2 cellular contexts compared by ENCODE assay signal in the genomic region with DNA sequence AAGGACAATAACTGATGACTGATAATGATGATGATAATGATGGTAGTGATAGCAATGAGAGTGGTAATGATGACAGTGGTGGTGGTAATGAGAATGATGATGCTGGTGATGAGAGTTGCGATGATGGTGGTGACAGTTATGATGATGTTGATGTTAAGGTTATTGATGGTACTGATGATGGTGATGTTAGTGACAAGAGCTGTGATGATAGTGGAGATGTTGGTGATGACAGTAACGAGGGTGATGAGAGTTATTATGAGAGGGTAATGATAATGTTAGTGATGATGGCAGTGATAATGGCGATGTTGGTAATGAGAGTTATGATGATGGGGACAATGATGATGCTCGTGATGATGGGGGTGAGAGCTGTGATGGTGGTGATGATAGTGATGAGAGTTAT.
TF ChIP-seq lines count a peak whose summit lies in the region.

No MANE protein-coding gene starts in this region.

TF ChIP-seq in HepG2, 621 proteins besides CTCF, POLR2A, EP300 and RAD21:
- TF ChIP-seq MEF2D (CRISPR knock-in tag; IDR thresholded peaks at IDR 0.05) (no peak), CREB1 (IDR thresholded peaks at IDR 0.05) (peak; percentile 91), CREB1 (CRISPR knock-in tag; IDR thresholded peaks at IDR 0.05) (no peak), SRSF9 (IDR thresholded peaks at IDR 0.05; ENCODE audit: borderline replicate concordance, insufficient read depth, low read depth, low read length, poor library complexity, severe bottlenecking) (no peak), AGO1 (IDR thresholded peaks at IDR 0.05; ENCODE audit: low read depth, low read length, poor library complexity, severe bottlenecking) (no peak), ISL2 (CRISPR knock-in tag; IDR thresholded peaks at IDR 0.05) (no peak), SRSF4 (IDR thresholded peaks at IDR 0.05; ENCODE audit: low read depth, low read length, poor library complexity, severe bottlenecking) (no peak), ZNF34 (CRISPR knock-in tag; IDR thresholded peaks at IDR 0.05; ENCODE audit: borderline replicate concordance) (no peak), FOXP1 (IDR thresholded peaks at IDR 0.05) (0 out of 2 replicates have a peak, but pooled peaks have one; percentile 3), FOXP1 (CRISPR knock-in tag; IDR thresholded peaks at IDR 0.05) (no peak), CENPX (CRISPR knock-in tag; IDR thresholded peaks at IDR 0.05) (no peak), ELF3 (CRISPR knock-in tag; IDR thresholded peaks at IDR 0.05) (no peak)
- TF ChIP-seq, protein P1, sequence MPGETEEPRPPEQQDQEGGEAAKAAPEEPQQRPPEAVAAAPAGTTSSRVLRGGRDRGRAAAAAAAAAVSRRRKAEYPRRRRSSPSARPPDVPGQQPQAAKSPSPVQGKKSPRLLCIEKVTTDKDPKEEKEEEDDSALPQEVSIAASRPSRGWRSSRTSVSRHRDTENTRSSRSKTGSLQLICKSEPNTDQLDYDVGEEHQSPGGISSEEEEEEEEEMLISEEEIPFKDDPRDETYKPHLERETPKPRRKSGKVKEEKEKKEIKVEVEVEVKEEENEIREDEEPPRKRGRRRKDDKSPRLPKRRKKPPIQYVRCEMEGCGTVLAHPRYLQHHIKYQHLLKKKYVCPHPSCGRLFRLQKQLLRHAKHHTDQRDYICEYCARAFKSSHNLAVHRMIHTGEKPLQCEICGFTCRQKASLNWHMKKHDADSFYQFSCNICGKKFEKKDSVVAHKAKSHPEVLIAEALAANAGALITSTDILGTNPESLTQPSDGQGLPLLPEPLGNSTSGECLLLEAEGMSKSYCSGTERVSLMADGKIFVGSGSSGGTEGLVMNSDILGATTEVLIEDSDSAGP (CRISPR knock-in tag; IDR thresholded peaks at IDR 0.05; ENCODE audit: borderline replicate concordance): no peak

TF ChIP-seq in IMR-90, 13 proteins besides CTCF, POLR2A, EP300 and RAD21:
- TF ChIP-seq MAFK (IDR thresholded peaks at IDR 0.05; ENCODE audit: low read depth, low read length) (no peak), BHLHE40 (IDR thresholded peaks at IDR 0.05; ENCODE audit: low read depth, low read length) (no peak), MAZ (IDR thresholded peaks at IDR 0.05; ENCODE audit: borderline replicate concordance, low read depth, low read length) (no peak), CEBPB (IDR thresholded peaks at IDR 0.05; ENCODE audit: low read depth, low read length) (no peak), SMC3 (IDR thresholded peaks at IDR 0.05; ENCODE audit: low read depth, low read length) (no peak), FOS (IDR thresholded peaks at IDR 0.05; ENCODE audit: low read depth, low read length) (no peak), ELK1 (IDR thresholded peaks at IDR 0.05; ENCODE audit: borderline replicate concordance, low read depth, low read length) (no peak), RCOR1 (IDR thresholded peaks at IDR 0.05; ENCODE audit: insufficient replicate concordance, low read length) (no peak), CHD1 (IDR thresholded peaks at IDR 0.05; ENCODE audit: low read depth, low read length) (no peak), NFE2L2 (IDR thresholded peaks at IDR 0.05; ENCODE audit: low read depth, low read length) (no peak), MXI1 (IDR thresholded peaks at IDR 0.05; ENCODE audit: borderline replicate concordance, low read depth, low read length) (no peak), RFX5 (IDR thresholded peaks at IDR 0.05; ENCODE audit: low read depth, low read length) (no peak)
- TF ChIP-seq, protein P2, sequence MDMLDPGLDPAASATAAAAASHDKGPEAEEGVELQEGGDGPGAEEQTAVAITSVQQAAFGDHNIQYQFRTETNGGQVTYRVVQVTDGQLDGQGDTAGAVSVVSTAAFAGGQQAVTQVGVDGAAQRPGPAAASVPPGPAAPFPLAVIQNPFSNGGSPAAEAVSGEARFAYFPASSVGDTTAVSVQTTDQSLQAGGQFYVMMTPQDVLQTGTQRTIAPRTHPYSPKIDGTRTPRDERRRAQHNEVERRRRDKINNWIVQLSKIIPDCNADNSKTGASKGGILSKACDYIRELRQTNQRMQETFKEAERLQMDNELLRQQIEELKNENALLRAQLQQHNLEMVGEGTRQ (IDR thresholded peaks at IDR 0.05; ENCODE audit: low read depth, low read length): no peak
TF ChIP-seq in IMR-90: peak in this region for 0.
